Comparison of ENCODE assay signal across 21 cellular contexts in the genomic region with DNA sequence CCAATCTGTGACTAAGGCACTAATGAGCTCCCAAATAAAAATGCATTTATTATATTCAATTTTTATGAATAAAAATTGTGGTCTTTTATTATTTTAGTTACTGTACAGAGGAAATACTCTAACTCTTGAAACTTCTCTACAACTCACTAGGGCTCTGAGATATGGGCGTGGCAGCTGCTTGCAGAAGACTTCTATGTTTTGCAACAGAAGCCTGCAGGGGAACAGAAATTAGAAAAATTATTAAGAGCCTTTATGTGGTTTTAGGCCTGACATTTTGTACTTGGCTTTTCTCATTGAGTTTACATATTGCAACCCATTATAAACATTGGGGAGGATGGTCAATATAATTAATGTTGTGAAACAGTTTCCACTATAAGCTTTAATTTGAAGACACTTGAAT.
"Had no signal": no experiment of that assay in that cellular context is flagged by ENCODE, and none has a peak within 500 bp of the region (broad histone marks: within the 10 kb centered on the region; RNA-seq: fewer than 3 reads in every experiment).

No MANE protein-coding gene starts in this region.

- H3K4me3 ChIP-seq: colonic mucosa, hepatocyte, lower lobe of right lung, sigmoid colon, spleen had no signal

- H3K4me1 ChIP-seq: colonic mucosa, lower lobe of right lung, sigmoid colon, spleen had no signal

- H3K36me3 ChIP-seq: colonic mucosa, lower lobe of right lung, sigmoid colon, spleen had no signal

- H3K27me3 Mint-ChIP-seq: activated CD8-positive, alpha-beta T cell treated with anti-CD3 and anti-CD28 coated beads for 36 hours; activated naive CD8-positive, alpha-beta T cell treated with anti-CD3 and anti-CD28 coated beads, Interleukin-2, amount 10 ng/mL, durations not matched to agents 7 days and 5 days; brain had no signal

- H3K27ac ChIP-seq: colonic mucosa, hepatocyte, lower lobe of right lung, sigmoid colon, spleen had no signal

- H3K27ac Mint-ChIP-seq: activated CD8-positive, alpha-beta T cell treated with anti-CD3 and anti-CD28 coated beads for 36 hours; activated naive CD8-positive, alpha-beta T cell treated with anti-CD3 and anti-CD28 coated beads, Interleukin-2, amount 10 ng/mL, durations not matched to agents 7 days and 5 days; activated T-helper 2 cell treated with anti-CD3 and anti-CD28 coated beads, Interferon-gamma antibody, Interleukin-2, Interleukin-4, amounts not matched to agents 10 μg/mL and 5 μg/mL and 100 μg/mL, durations not matched to agents 14 hours and 24 hours and 36 hours; brain; nephron; stimulated activated naive B cell treated with anti-CD40 and anti-IgM and Interleukin-4, amounts not matched to agents 10 μg/mL and 1 μg/mL and 100 μg/mL, for 72 hours had no signal

- ATAC-seq: activated CD8-positive, alpha-beta T cell treated with anti-CD3 and anti-CD28 coated beads for 36 hours; lower lobe of right lung; stimulated activated naive B cell treated with anti-CD40 and anti-IgM and Interleukin-4, amounts not matched to agents 10 μg/mL and 1 μg/mL and 100 μg/mL, for 72 hours had no signal

- DNase-seq: activated CD4-positive, alpha-beta T cell treated with anti-CD3 and anti-CD28 coated beads for 4 hours; activated CD8-positive, alpha-beta T cell treated with anti-CD3 and anti-CD28 coated beads for 36 hours; activated naive CD4-positive, alpha-beta T cell treated with Interleukin-2 at 50 U/mL for 16 hours; activated naive CD8-positive, alpha-beta T cell treated with anti-CD3 and anti-CD28 coated beads, Interleukin-2, amount 10 ng/mL, durations not matched to agents 7 days and 5 days; activated T-cell treated with anti-CD3 and anti-CD28 coated beads, Interleukin-2, amount 50 U/mL, for 1 hour; anterior cingulate cortex; central memory CD4-positive, alpha-beta T cell; colonic mucosa; erythroblast; islet precursor cell; lower lobe of right lung; midbrain; nucleus accumbens; sigmoid colon; spleen; stimulated activated CD4-positive, alpha-beta T cell treated with anti-CD3 and anti-CD28 coated beads, Interleukin-4, amount 100 ng/mL, for 4 hours; stimulated activated naive B cell treated with anti-CD40 and anti-IgM and Interleukin-4, amounts not matched to agents 10 μg/mL and 1 μg/mL and 100 μg/mL, for 72 hours had no signal

- H3K4me1 Mint-ChIP-seq: activated naive CD8-positive, alpha-beta T cell treated with anti-CD3 and anti-CD28 coated beads, Interleukin-2, amount 10 ng/mL, durations not matched to agents 7 days and 5 days; brain; nephron; stimulated activated naive B cell treated with anti-CD40 and anti-IgM and Interleukin-4, amounts not matched to agents 10 μg/mL and 1 μg/mL and 100 μg/mL, for 72 hours had no signal

- H3K9me3 ChIP-seq: colonic mucosa, lower lobe of right lung, sigmoid colon, spleen had no signal

- H3K27me3 ChIP-seq: colonic mucosa, hepatocyte, sigmoid colon, spleen had no signal

- H3K36me3 Mint-ChIP-seq: activated naive CD8-positive, alpha-beta T cell treated with anti-CD3 and anti-CD28 coated beads, Interleukin-2, amount 10 ng/mL, durations not matched to agents 7 days and 5 days; brain; stimulated activated naive B cell treated with anti-CD40 and anti-IgM and Interleukin-4, amounts not matched to agents 10 μg/mL and 1 μg/mL and 100 μg/mL, for 72 hours had no signal

- H3K9me3 Mint-ChIP-seq: activated naive CD8-positive, alpha-beta T cell treated with anti-CD3 and anti-CD28 coated beads, Interleukin-2, amount 10 ng/mL, durations not matched to agents 7 days and 5 days; activated T-helper 2 cell treated with anti-CD3 and anti-CD28 coated beads, Interferon-gamma antibody, Interleukin-2, Interleukin-4, amounts not matched to agents 10 μg/mL and 5 μg/mL and 100 μg/mL, durations not matched to agents 14 hours and 24 hours and 36 hours; stimulated activated naive B cell treated with anti-CD40 and anti-IgM and Interleukin-4, amounts not matched to agents 10 μg/mL and 1 μg/mL and 100 μg/mL, for 72 hours had no signal

- H3K4me3 Mint-ChIP-seq: activated CD8-positive, alpha-beta T cell treated with anti-CD3 and anti-CD28 coated beads for 36 hours; activated naive CD8-positive, alpha-beta T cell treated with anti-CD3 and anti-CD28 coated beads, Interleukin-2, amount 10 ng/mL, durations not matched to agents 7 days and 5 days; brain; nephron; stimulated activated naive B cell treated with anti-CD40 and anti-IgM and Interleukin-4, amounts not matched to agents 10 μg/mL and 1 μg/mL and 100 μg/mL, for 72 hours had no signal
